11 cellular contexts compared by ENCODE assay signal in genomic region chr17:45240905-45241314, GRCh38. TPM values are rescaled to one million over a fixed set of nuclear protein-coding genes. Genes with fewer than 3 reads are reported as not detected.
DNase-seq lines count a peak whose midpoint lies in the region; ATAC-seq and TF ChIP-seq lines count a peak whose summit lies in the region.
"Had no signal": no experiment of that assay in that cellular context is flagged by ENCODE, and none has a peak within 500 bp of the region (broad histone marks: within the 10 kb centered on the region; RNA-seq: fewer than 3 reads in every experiment).

No MANE protein-coding gene starts in this region.

- no peak overlapping the region for H3K27ac Mint-ChIP-seq in nephron

- WGBS in ectodermal cell, 2 experiments: 63 to 67% methylated on average over 21 of the region's 21 CpGs

- H3K4me3 ChIP-seq in AG04450 (ENCODE audit: low read depth, low read length): peak overlapping the region; percentile 41; the same call in 1 of the 2 replicates
- peak overlapping the region; percentile 55 for H3K4me3 ChIP-seq in H7 (ENCODE audit: insufficient read depth, low read depth, low read length)
- H3K4me3 ChIP-seq in ectodermal cell (ENCODE audit: insufficient read depth, low read depth, low read length): peak overlapping the region; percentile 53

- no peak overlapping the region for H3K27ac ChIP-seq in AG04450 (ENCODE audit: low read depth, low read length)
- no peak overlapping the region for H3K27ac ChIP-seq in ectodermal cell (ENCODE audit: insufficient read depth, low read depth, low read length, poor library complexity, severe bottlenecking)

- CTCF ChIA-PET in AG04450 (lab: Charles Lee): interaction anchor here (0.5 to 3.3 kb wide), 6 partner anchors 11 to 144 kb away, joined by 3 to 11 read pairs (median 3); partner anchors contain the start of gene ACBD4

- POLR2A ChIA-PET in AG04450 (lab: Yijun Ruan, JAX): no interaction called here

- no peaks in the 10 kb centered on the region for H3K36me3 Mint-ChIP-seq in nephron (ENCODE audit: low read depth)

- H3K27me3 ChIP-seq in AG04450 (ENCODE audit: control insufficient read depth, insufficient read depth, low read length) (peaks cover 17% of the 10 kb centered on the region), H7 (ENCODE audit: control insufficient read depth, insufficient read depth, low read length) (peaks cover 27% of the 10 kb centered on the region), ectodermal cell (ENCODE audit: control insufficient read depth, insufficient read depth, low read length, poor library complexity, severe bottlenecking) (peaks cover 30% of the 10 kb centered on the region)

- H3K9me3 ChIP-seq in AG04450 (ENCODE audit: control insufficient read depth, insufficient read depth, low read length): no peaks in the 10 kb centered on the region; the same call in 1 of the 2 replicates
- H3K9me3 ChIP-seq in ectodermal cell (ENCODE audit: control insufficient read depth, low read length): no peaks in the 10 kb centered on the region

- no peak for DNase-seq in AG04450 (ENCODE audit: low read depth, low spot score)
- DNase-seq in H7: peak; percentile 82
- DNase-seq in activated CD4-positive, alpha-beta T cell treated with anti-CD3 and anti-CD28 coated beads for 4 hours: no peak
- DNase-seq in SKM-1 (lab: John Stamatoyannopoulos, UW; ENCODE audit: unreplicated experiment): no peak
- DNase-seq: foreskin melanocyte; NCI-H1048; stimulated activated naive CD4-positive, alpha-beta T cell had no signal

- TF ChIP-seq CTCF in AG04450 (IDR thresholded peaks at IDR 0.05; ENCODE audit: low read depth, low read length) (no peak), nephron (IDR thresholded peaks at IDR 0.05; ENCODE audit: unreplicated experiment in 3 of 3) (no peak)

- peaks cover 86% of the 10 kb centered on the region for H3K27me3 Mint-ChIP-seq in nephron (ENCODE audit: low read depth)

- ATAC-seq in GM18505 (IDR thresholded peaks at IDR 0.05; ENCODE audit: unreplicated experiment) (no peak), HG02588 (IDR thresholded peaks at IDR 0.05; ENCODE audit: unreplicated experiment) (no peak)

- peak overlapping the region; percentile 55 to 78 (median 71) for H3K4me3 Mint-ChIP-seq in nephron

- H3K4me1 ChIP-seq in ectodermal cell (ENCODE audit: control insufficient read depth, insufficient read depth, low read length): peaks cover 12% of the 10 kb centered on the region

- H3K36me3 ChIP-seq in H7 (replicated peaks; ENCODE audit: control insufficient read depth, insufficient read depth, low read length) (no peaks in the 10 kb centered on the region), ectodermal cell (ENCODE audit: control insufficient read depth, insufficient read depth, low read length) (no peaks in the 10 kb centered on the region)

- TF ChIP-seq POLR2A in GM18505 (IDR thresholded peaks at IDR 0.05; ENCODE audit: borderline replicate concordance, extremely low read depth, insufficient read depth, insufficient read length): no peak

- no peaks in the 10 kb centered on the region for H3K9me3 Mint-ChIP-seq in nephron

- peaks cover 6% of the 10 kb centered on the region for H3K4me1 Mint-ChIP-seq in nephron

RNA-seq across cellular contexts. Expression of gene FMNL1, which starts 19.2 kb away (rescaled TPM):
- 1.1 and 1.8 TPM in 2 replicates for polyA plus RNA-seq in AG04450 (2011; rRNA removed)
- 2.6 and 3.2 TPM in 2 replicates for polyA minus RNA-seq in AG04450 (2011; rRNA and poly(A)+ RNA removed)
- total RNA-seq in H7 (2014; rRNA removed; shearing (Covaris generic)): 1.7 and 2.4 TPM in 2 replicates
- 3.0 TPM for polyA plus RNA-seq in ectodermal cell (2013, experiment 1 of 4)
- polyA plus RNA-seq in ectodermal cell (2013, experiment 2 of 4): 3.0 TPM
- 2.7 TPM for polyA plus RNA-seq in ectodermal cell (2013, experiment 3 of 4)
- polyA plus RNA-seq in ectodermal cell (2013, experiment 4 of 4): 3.0 TPM

RNA-seq across cellular contexts. Expression of gene SPATA32, which starts 21.0 kb away (rescaled TPM):
- polyA plus RNA-seq in AG04450 (2011; rRNA removed): not detected in 2 replicates
- 0.13 TPM in 1 of 2 replicates, not detected in the other for polyA minus RNA-seq in AG04450 (2011; rRNA and poly(A)+ RNA removed)
- total RNA-seq in H7 (2014; rRNA removed; shearing (Covaris generic)): 0.24 TPM in 1 of 2 replicates, not detected in the other
- not detected for polyA plus RNA-seq in ectodermal cell (2013, experiment 1 of 4)
- not detected for polyA plus RNA-seq in ectodermal cell (2013, experiment 2 of 4)
- polyA plus RNA-seq in ectodermal cell (2013, experiment 3 of 4): not detected
- polyA plus RNA-seq in ectodermal cell (2013, experiment 4 of 4): not detected
